ENCODE assay signal across 16 cellular contexts in genomic region chr7:29087840-29088169, GRCh38. TPM values are rescaled to one million over a fixed set of nuclear protein-coding genes. Genes with fewer than 3 reads are reported as not detected.
DNase-seq lines count a peak whose midpoint lies in the region; ATAC-seq and TF ChIP-seq lines count a peak whose summit lies in the region.
"Had no signal": no experiment of that assay in that cellular context is flagged by ENCODE, and none has a peak within 500 bp of the region (broad histone marks: within the 10 kb centered on the region; RNA-seq: fewer than 3 reads in every experiment).

No MANE protein-coding gene starts in this region.

- H4K20me1 ChIP-seq in GM23248 (ENCODE audit: insufficient read depth), result no peaks in the 10 kb centered on the region

- TF ChIP-seq CTCF in coronary artery (IDR thresholded peaks at IDR 0.05), result no peak

- ATAC-seq in sciatic nerve (peak; percentile 8), HG03135 (IDR thresholded peaks at IDR 0.05; ENCODE audit: unreplicated experiment) (no peak)
- ATAC-seq: activated T-helper 17 cell treated with anti-CD3 and anti-CD28 coated beads, Interleukin-2, amount 50 U/mL, for 72 hours had no signal

- H3K4me2 ChIP-seq in GM23248 (ENCODE audit: unreplicated experiment), result no peak overlapping the region

- H2AFZ ChIP-seq in GM23248, result no peak overlapping the region

- H3K9me2 ChIP-seq in GM23248 (ENCODE audit: insufficient read depth), result no peaks in the 10 kb centered on the region

- in situ Hi-C loops in GM23248 (cut with MboI), result no loop called here

- peaks cover 10% of the 10 kb centered on the region for H3K4me1 ChIP-seq in GM23248 (ENCODE audit: insufficient read depth)
- H3K4me1 ChIP-seq: Caco-2 had no signal

- no peak overlapping the region for H3K9ac ChIP-seq in GM23248

- WGBS in GM23248 (ENCODE audit: low coverage in 1 of 2, low lambda C conversion rate in 2 of 2, missing lambda C conversion rate in 2 of 2), 2 experiments, result 91 to 93% methylated on average over 1 of the region's 1 CpG

- H3F3A ChIP-seq in GM23248 (ENCODE audit: insufficient read depth), result no peaks in the 10 kb centered on the region

- H3K4me3 ChIP-seq in GM23248, result no peak overlapping the region
- no peak overlapping the region for H3K4me3 ChIP-seq in coronary artery

- H3K9me3 ChIP-seq in GM23248 (ENCODE audit: low read depth), result no peaks in the 10 kb centered on the region
- H3K9me3 ChIP-seq: Caco-2 had no signal

- no peaks in the 10 kb centered on the region for H3K27me3 ChIP-seq in GM23248 (replicated peaks; ENCODE audit: insufficient read depth)

- DNase-seq in CD1c-positive myeloid dendritic cell (ENCODE audit: extremely low spot score), result peak; percentile 27
- peak; percentile 37 for DNase-seq in NCI-H1092 treated with DMSO at 0.1 percent for 48 hours (lab: John Stamatoyannopoulos, UW)
- peak; percentile 59 for DNase-seq in foreskin melanocyte
- DNase-seq in sciatic nerve (ENCODE audit: low spot score), result no peak
- no peak for DNase-seq in GM23248
- DNase-seq in coronary artery (ENCODE audit: low spot score), result no peak
- DNase-seq in NCI-H748 treated with DMSO at 0.1 percent for 48 hours (lab: John Stamatoyannopoulos, UW), result no peak
- DNase-seq: activated CD4-positive, alpha-beta T cell treated with anti-CD3 and anti-CD28 coated beads for 4 hours; activated naive CD8-positive, alpha-beta T cell treated with anti-CD3 and anti-CD28 coated beads, Interleukin-2, amount 10 ng/mL, durations not matched to agents 7 days and 5 days; Caco-2; dermis blood vessel endothelial cell; KBM-7; NCI-H1417; SW 1271 had no signal

- no peaks in the 10 kb centered on the region for H3K36me3 ChIP-seq in GM23248 (ENCODE audit: low read depth)

- no peaks in the 10 kb centered on the region for H3K79me2 ChIP-seq in GM23248 (ENCODE audit: insufficient read depth)

- intact Hi-C loops in sciatic nerve (cut with DNase I), result no loop called here

- no peak overlapping the region for H3K27ac ChIP-seq in GM23248
- H3K27ac ChIP-seq in coronary artery, result no peak overlapping the region

RNA-seq across cellular contexts. Expression of gene CPVL, which starts 58.5 kb away (rescaled TPM):
- total RNA-seq in sciatic nerve, result 21.5 TPM
- not detected in 2 replicates for total RNA-seq in GM23248 (2014; rRNA removed; shearing (Covaris generic))
- not detected in 2 replicates for polyA plus RNA-seq in GM23248 (2016; fragmentation: Nextera tagmentation; extraction: Ambion mirVana)

Comparison
In these comparisons a context has a peak if more than half of its experiments do, and no peak if none do; other contexts are left out.
1. DNase-seq: peak in CD1c-positive myeloid dendritic cell (single experiment), NCI-H1092 treated with DMSO at 0.1 percent for 48 hours (single experiment) and foreskin melanocyte (single experiment); none in sciatic nerve (single experiment), GM23248 (single experiment), coronary artery (single experiment) and NCI-H748 treated with DMSO at 0.1 percent for 48 hours (single experiment).
2. RNA of gene CPVL, which starts 58.5 kb away (total RNA-seq): 21.5 TPM in sciatic nerve (single experiment); not detected in GM23248; every median in the first group is over 10 times any median in the second.